21 cellular contexts compared by ENCODE assay signal in the genomic region with DNA sequence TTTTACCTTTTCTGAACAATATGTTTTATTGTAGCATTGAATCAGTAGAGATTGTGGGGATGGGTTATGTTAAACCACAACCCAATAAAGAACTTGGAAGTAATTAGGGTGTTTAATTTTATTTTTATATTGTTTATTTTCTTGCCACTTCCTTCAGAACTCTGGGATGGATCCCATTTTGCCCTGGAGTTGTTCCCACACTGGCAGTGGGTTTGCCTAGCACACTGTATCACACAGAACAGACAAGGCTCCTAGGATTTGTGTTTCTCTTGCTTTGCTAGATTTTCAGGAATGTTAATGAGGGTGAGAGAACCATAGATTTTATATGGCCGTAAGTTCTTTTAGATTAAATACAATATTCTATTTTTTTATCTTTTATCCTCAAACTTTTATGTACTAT. TPM values are rescaled to one million over a fixed set of nuclear protein-coding genes. Genes with fewer than 3 reads are reported as not detected.
A peak's percentile ranks its signal among the peaks of the same experiment; 100 is the strongest.
DNase-seq lines count a peak whose midpoint lies in the region; ATAC-seq and TF ChIP-seq lines count a peak whose summit lies in the region.
"Had no signal": no experiment of that assay in that cellular context is flagged by ENCODE, and none has a peak within 500 bp of the region (broad histone marks: within the 10 kb centered on the region; RNA-seq: fewer than 3 reads in every experiment).

No MANE protein-coding gene starts in this region.

- no peaks in the 10 kb centered on the region for H3K27me3 Mint-ChIP-seq in natural killer cell treated with Interleukin-12 subunit alpha and Interleukin-12 subunit beta and Interleukin-15 and Interleukin-18, amount 100 ng/mL, for 72 hours
- H3K27me3 Mint-ChIP-seq in natural killer cell (ENCODE audit: low read depth in 2 of 2) (no peaks in the 10 kb centered on the region), T-cell (no peaks in the 10 kb centered on the region), memory B cell (no peaks in the 10 kb centered on the region), GM23338 (ENCODE audit: insufficient read depth, low read depth, poor library complexity) (no peaks in the 10 kb centered on the region)

- H3K27me3 ChIP-seq in GM23248 (replicated peaks; ENCODE audit: insufficient read depth): no peaks in the 10 kb centered on the region
- no peaks in the 10 kb centered on the region for H3K27me3 ChIP-seq in GM23338 (ENCODE audit: insufficient read depth)
- H3K27me3 ChIP-seq: MG63 had no signal

- ATAC-seq in natural killer cell treated with Interleukin-12 subunit alpha and Interleukin-12 subunit beta and Interleukin-15 and Interleukin-18, amount 100 ng/mL, for 72 hours: no peak
- ATAC-seq in natural killer cell (no peak), T-cell (replicated peaks in 1 of 4) (no peak), memory B cell (ENCODE audit: low read depth) (no peak), GM23338 (no peak)
- ATAC-seq: HCT116 had no signal

- no peak overlapping the region for H3K4me3 ChIP-seq in GM23248
- H3K4me3 ChIP-seq in GM23338: no peak overlapping the region
- H3K4me3 ChIP-seq: MG63 had no signal

- CTCF ChIA-PET in T-cell (lab: Charles Lee): interaction anchor here in 1 of 2 donors (0.7 to 0.9 kb wide), 2 partner anchors 8 to 52 kb away, joined by 3 to 4 read pairs; no protein-coding TSS in a partner anchor

- in situ Hi-C loops in GM23248 (cut with MboI): no loop called here

- no peaks in the 10 kb centered on the region for H3K9me3 ChIP-seq in GM23248 (ENCODE audit: low read depth)
- H3K9me3 ChIP-seq: MG63 had no signal

- peak overlapping the region; percentile 40 to 62 for H3K27ac Mint-ChIP-seq in natural killer cell treated with Interleukin-12 subunit alpha and Interleukin-12 subunit beta and Interleukin-15 and Interleukin-18, amount 100 ng/mL, for 72 hours
- H3K27ac Mint-ChIP-seq in natural killer cell: no peak overlapping the region
- H3K27ac Mint-ChIP-seq in T-cell: peak overlapping the region; percentile 44 to 69
- peak overlapping the region; percentile 10 for H3K27ac Mint-ChIP-seq in memory B cell
- H3K27ac Mint-ChIP-seq in GM23338: no peak overlapping the region

- H3K9me3 Mint-ChIP-seq in natural killer cell treated with Interleukin-12 subunit alpha and Interleukin-12 subunit beta and Interleukin-15 and Interleukin-18, amount 100 ng/mL, for 72 hours: no peaks in the 10 kb centered on the region
- no peaks in the 10 kb centered on the region for H3K9me3 Mint-ChIP-seq in natural killer cell
- no peaks in the 10 kb centered on the region for H3K9me3 Mint-ChIP-seq in T-cell
- H3K9me3 Mint-ChIP-seq in memory B cell: no peaks in the 10 kb centered on the region
- peaks cover 3% of the 10 kb centered on the region; the same call in 2 of the 3 replicates for H3K9me3 Mint-ChIP-seq in GM23338
- H3K9me3 Mint-ChIP-seq: CD14-positive monocyte had no signal

- no peak for TF ChIP-seq CTCF in natural killer cell (IDR thresholded peaks at IDR 0.05)
- no peak for TF ChIP-seq CTCF in GM23338 (conservative IDR thresholded peaks at IDR 0.05; ENCODE audit: low read depth in 2 of 2)

- peaks cover 15% of the 10 kb centered on the region for H3F3A ChIP-seq in GM23248 (ENCODE audit: insufficient read depth)
- no peaks in the 10 kb centered on the region for H3F3A ChIP-seq in GM23338 (replicated peaks; ENCODE audit: low read depth)

- H2AFZ ChIP-seq in GM23248 (no peak overlapping the region), GM23338 (no peak overlapping the region)

- H3K4me3 Mint-ChIP-seq in natural killer cell treated with Interleukin-12 subunit alpha and Interleukin-12 subunit beta and Interleukin-15 and Interleukin-18, amount 100 ng/mL, for 72 hours: no peak overlapping the region
- H3K4me3 Mint-ChIP-seq in natural killer cell: no peak overlapping the region
- no peak overlapping the region for H3K4me3 Mint-ChIP-seq in T-cell
- no peak overlapping the region for H3K4me3 Mint-ChIP-seq in memory B cell
- no peak overlapping the region for H3K4me3 Mint-ChIP-seq in GM23338
- H3K4me3 Mint-ChIP-seq: CD14-positive monocyte had no signal

- peaks cover 34 to 40% of the 10 kb centered on the region in 2 donors for H3K4me1 Mint-ChIP-seq in natural killer cell treated with Interleukin-12 subunit alpha and Interleukin-12 subunit beta and Interleukin-15 and Interleukin-18, amount 100 ng/mL, for 72 hours (ENCODE audit: low read depth in 2 of 2)
- peaks cover 11 to 21% of the 10 kb centered on the region in 2 donors for H3K4me1 Mint-ChIP-seq in natural killer cell
- peaks cover 16 to 39% (median 33%) of the 10 kb centered on the region in 3 donors for H3K4me1 Mint-ChIP-seq in T-cell
- H3K4me1 Mint-ChIP-seq in memory B cell: peaks cover 13% of the 10 kb centered on the region
- H3K4me1 Mint-ChIP-seq in GM23338: no peaks in the 10 kb centered on the region; the same call in 2 of the 3 replicates

- intact Hi-C loops in natural killer cell (cut with micrococcal nuclease): no loop called here

- H3K9ac ChIP-seq in GM23248: no peak overlapping the region
- H3K9ac ChIP-seq: KMS-11 had no signal

- peaks cover 20% of the 10 kb centered on the region for H3K36me3 Mint-ChIP-seq in natural killer cell treated with Interleukin-12 subunit alpha and Interleukin-12 subunit beta and Interleukin-15 and Interleukin-18, amount 100 ng/mL, for 72 hours
- H3K36me3 Mint-ChIP-seq in natural killer cell (no peaks in the 10 kb centered on the region), T-cell (peaks cover 16% of the 10 kb centered on the region), memory B cell (peaks cover 12% of the 10 kb centered on the region), GM23338 (ENCODE audit: low read depth) (peaks cover 7% of the 10 kb centered on the region; the same call in 2 of the 3 replicates)

- H3K4me2 ChIP-seq in GM23248 (ENCODE audit: unreplicated experiment): no peak overlapping the region
- H3K4me2 ChIP-seq in GM23338: no peak overlapping the region
- H3K4me2 ChIP-seq: KMS-11 had no signal

- no peak overlapping the region for H3K27ac ChIP-seq in GM23248
- H3K27ac ChIP-seq in GM23338 (ENCODE audit: low read depth): no peak overlapping the region
- H3K27ac ChIP-seq: KMS-11 had no signal

- H3K9me2 ChIP-seq in GM23248 (ENCODE audit: insufficient read depth): no peaks in the 10 kb centered on the region
- H3K9me2 ChIP-seq in GM23338 (ENCODE audit: insufficient read depth): no peaks in the 10 kb centered on the region

- no peaks in the 10 kb centered on the region for H3K79me2 ChIP-seq in GM23248 (ENCODE audit: insufficient read depth)
- no peaks in the 10 kb centered on the region for H3K79me2 ChIP-seq in GM23338 (replicated peaks; ENCODE audit: insufficient read depth)

- DNase-seq in natural killer cell treated with Interleukin-12 subunit alpha and Interleukin-12 subunit beta and Interleukin-15 and Interleukin-18, amount 100 ng/mL, for 72 hours (ENCODE audit: low spot score): no peak
- no peak for DNase-seq in natural killer cell
- no peak for DNase-seq in T-cell
- DNase-seq in memory B cell (ENCODE audit: low spot score in 2 of 2): no peak
- DNase-seq in NK-92 treated with Interleukin-12 subunit alpha and Interleukin-12 subunit beta, amount 100 ng/mL, for 24 hours (lab: John Stamatoyannopoulos, UW): no peak
- DNase-seq in D341Med (ENCODE audit: low spot score): no peak
- DNase-seq in GM23248: no peak
- DNase-seq in GM23338 (ENCODE audit: low spot score): no peak
- DNase-seq: DMS79, IMR-90, MG63, NCI-H1048, NCI-H1417 treated with DMSO at 0.1 percent for 48 hours, NCI-H187, NCI-H446 treated with DMSO at 0.1 percent for 48 hours, NCI-H526 treated with DMSO at 0.1 percent for 48 hours, RPMI8226, SHP77 had no signal

- POLR2A ChIA-PET in T-cell (lab: Charles Lee): no interaction called here

- WGBS in GM23248 (ENCODE audit: low coverage in 1 of 2, low lambda C conversion rate in 2 of 2, missing lambda C conversion rate in 2 of 2), 2 experiments: 95 to 100% methylated on average over 1 of the region's 1 CpG

- peaks cover 11% of the 10 kb centered on the region for H3K4me1 ChIP-seq in GM23248 (ENCODE audit: insufficient read depth)
- no peaks in the 10 kb centered on the region for H3K4me1 ChIP-seq in GM23338 (ENCODE audit: insufficient read depth)

- H4K20me1 ChIP-seq in GM23248 (ENCODE audit: insufficient read depth) (no peaks in the 10 kb centered on the region), GM23338 (replicated peaks; ENCODE audit: insufficient read depth) (no peaks in the 10 kb centered on the region)

- H3K36me3 ChIP-seq in GM23248 (ENCODE audit: low read depth): peaks cover 37% of the 10 kb centered on the region
- no peaks in the 10 kb centered on the region; the same call in 1 of the 2 replicates for H3K36me3 ChIP-seq in GM23338 (ENCODE audit: insufficient read depth)
- H3K36me3 ChIP-seq: MG63 had no signal

TF ChIP-seq in GM23338, 12 proteins besides CTCF, POLR2A, EP300 and RAD21 (continues in another document):
- TF ChIP-seq EZH2 (IDR thresholded peaks at IDR 0.05; ENCODE audit: low read depth, unreplicated experiment): no peak
- no peak for TF ChIP-seq EZH2phosphoT487 (IDR thresholded peaks at IDR 0.05; ENCODE audit: unreplicated experiment)
- TF ChIP-seq CREB1 (CRISPR knock-in tag; IDR thresholded peaks at IDR 0.05; ENCODE audit: low read depth): no peak

RNA-seq across cellular contexts. Expression of gene TANK, which starts 59.0 kb away (rescaled TPM):
- total RNA-seq in natural killer cell treated with Interleukin-12 subunit alpha and Interleukin-12 subunit beta and Interleukin-15 and Interleukin-18, amount 100 ng/mL, for 72 hours: 100 to 1,000 TPM; 346 to 459 TPM
- 100 to 1,000 TPM in 1 of 3 donors, 10 to 100 TPM in 2; 68.9 to 121 (median 76.1) TPM for total RNA-seq in natural killer cell
- total RNA-seq in T-cell: 10 to 100 TPM; 57.7 to 77.0 (median 68.2) TPM
- 60.4 and 69.4 TPM in 2 replicates for total RNA-seq in GM23248 (2014; rRNA removed; shearing (Covaris generic))
- 84.4 and 87.1 TPM in 2 replicates for polyA plus RNA-seq in GM23248 (2016; fragmentation: Nextera tagmentation; extraction: Ambion mirVana)
- 22.2 and 27.7 TPM in 2 replicates for total RNA-seq in GM23338 (2014; rRNA removed; shearing (Covaris generic))
- polyA plus RNA-seq in GM23338 (2016; fragmentation: Nextera tagmentation; extraction: Ambion mirVana): 35.4 and 36.5 TPM in 2 replicates

Comparison
In these comparisons a context has a peak if more than half of its experiments do, and no peak if none do; other contexts are left out.
1. H3K27ac Mint-ChIP-seq: peak in natural killer cell treated with Interleukin-12 subunit alpha and Interleukin-12 subunit beta and Interleukin-15 and Interleukin-18, amount 100 ng/mL, for 72 hours (2 of 2), T-cell (2 of 2) and memory B cell (single experiment); none in natural killer cell (0 of 2) and GM23338 (single experiment).